ENCODE assay signal across 1 cellular context in the genomic region with DNA sequence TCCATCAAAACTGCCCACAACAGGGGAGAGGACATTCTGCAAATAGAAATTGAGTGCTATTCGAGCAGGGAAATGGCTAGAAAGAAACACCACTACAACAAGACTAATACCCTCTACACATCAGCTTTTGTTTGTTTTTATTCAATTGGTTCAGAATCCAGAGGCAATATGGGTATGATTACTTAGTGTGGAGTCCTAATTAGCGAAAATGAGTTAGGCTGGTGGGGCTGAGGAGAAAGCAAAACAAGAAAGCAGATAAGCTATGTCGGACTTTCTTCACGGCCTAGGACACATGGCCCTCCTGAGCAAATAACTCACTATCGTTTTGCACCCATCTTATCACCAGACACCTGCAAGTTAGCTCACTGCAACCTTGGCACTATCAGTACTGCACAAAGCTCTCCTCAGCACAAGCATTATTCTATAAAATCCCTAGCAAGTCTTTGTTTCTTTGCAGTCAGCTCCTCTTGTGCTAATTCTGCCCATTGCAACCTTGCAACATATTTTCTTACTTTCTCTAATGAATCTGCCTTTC.
TF ChIP-seq lines count a peak whose summit lies in the region.

No MANE protein-coding gene starts in this region.

TF ChIP-seq in K562, 482 proteins besides CTCF, POLR2A, EP300 and RAD21 (continued from another document):
- TF ChIP-seq AFF4 (CRISPR knock-in tag; IDR thresholded peaks at IDR 0.05): no peak
- no peak for TF ChIP-seq ZNF175 (CRISPR knock-in tag; IDR thresholded peaks at IDR 0.05; ENCODE audit: low read depth)
TF ChIP-seq in K562: peak in this region for 49.
